1 cellular context compared by ENCODE assay signal in genomic region chr17:16428098-16428882, GRCh38.
A peak's percentile ranks its signal among the peaks of the same experiment; 100 is the strongest.
TF ChIP-seq lines count a peak whose summit lies in the region.

No MANE protein-coding gene starts in this region.

TF ChIP-seq in HepG2, 621 proteins besides CTCF, POLR2A, EP300 and RAD21 (continued from another document):
- no peak for TF ChIP-seq HNF1B (CRISPR knock-in tag; IDR thresholded peaks at IDR 0.05)
- peak; percentile 34; the same call in 1 of the 2 replicates for TF ChIP-seq HINFP (CRISPR knock-in tag; IDR thresholded peaks at IDR 0.05; ENCODE audit: low read depth)
- TF ChIP-seq ZNF761 (CRISPR knock-in tag; conservative IDR thresholded peaks at IDR 0.05), result 0 out of 2 replicates have a peak, but pooled peaks have one; percentile 35
- no peak for TF ChIP-seq ZNF460 (CRISPR knock-in tag; IDR thresholded peaks at IDR 0.05; ENCODE audit: borderline replicate concordance)
- TF ChIP-seq KDM5A (IDR thresholded peaks at IDR 0.05; ENCODE audit: borderline replicate concordance, low read length), result no peak
- TF ChIP-seq PHF8 (CRISPR knock-in tag; IDR thresholded peaks at IDR 0.05), result peak; percentile 34; the same call in 1 of the 2 replicates
- TF ChIP-seq RNF2 (conservative IDR thresholded peaks at IDR 0.05; ENCODE audit: low read depth), result peak; percentile 77
- TF ChIP-seq SP1 (IDR thresholded peaks at IDR 0.05), result no peak
- TF ChIP-seq SP1 (CRISPR knock-in tag; IDR thresholded peaks at IDR 0.05), result 0 out of 2 replicates have a peak, but pooled peaks have one; percentile 32
- 0 out of 2 replicates have a peak, but pooled peaks have one; percentile 28 for TF ChIP-seq ZBTB20 (CRISPR knock-in tag; IDR thresholded peaks at IDR 0.05; ENCODE audit: borderline replicate concordance, low read depth)
- TF ChIP-seq MAFG (CRISPR knock-in tag; IDR thresholded peaks at IDR 0.05), result no peak
- peak; percentile 54 to 63 for TF ChIP-seq MAFK (conservative IDR thresholded peaks at IDR 0.05 in 1 of 2, IDR thresholded peaks at IDR 0.05 in 1 of 2; ENCODE audit: low read length in 2 of 2)
- no peak for TF ChIP-seq RFXAP (CRISPR knock-in tag; IDR thresholded peaks at IDR 0.05; ENCODE audit: borderline replicate concordance)
- TF ChIP-seq ADNP (CRISPR knock-in tag; IDR thresholded peaks at IDR 0.05), result no peak
- peak; percentile 40; the same call in 1 of the 2 replicates for TF ChIP-seq TAF1 (CRISPR knock-in tag; IDR thresholded peaks at IDR 0.05)
- peak; percentile 28; the same call in 1 of the 2 replicates for TF ChIP-seq NRL (CRISPR knock-in tag; IDR thresholded peaks at IDR 0.05; ENCODE audit: borderline replicate concordance)
- TF ChIP-seq NFKB2 (CRISPR knock-in tag; IDR thresholded peaks at IDR 0.05; ENCODE audit: borderline replicate concordance), result peak; percentile 60; the same call in 1 of the 2 replicates
- TF ChIP-seq TGIF2 (CRISPR knock-in tag; IDR thresholded peaks at IDR 0.05), result peak; percentile 42; the same call in 1 of the 2 replicates
- TF ChIP-seq ZNF205 (CRISPR knock-in tag; IDR thresholded peaks at IDR 0.05), result peak; percentile 64; the same call in 1 of the 2 replicates
- no peak for TF ChIP-seq CBFB (CRISPR knock-in tag; IDR thresholded peaks at IDR 0.05)
- TF ChIP-seq ZNF556 (CRISPR knock-in tag; IDR thresholded peaks at IDR 0.05; ENCODE audit: borderline replicate concordance), result peak; percentile 31; the same call in 1 of the 2 replicates
- TF ChIP-seq ZNF777 (CRISPR knock-in tag; IDR thresholded peaks at IDR 0.05), result peak; percentile 64; the same call in 1 of the 2 replicates
- TF ChIP-seq TERF1 (CRISPR knock-in tag; IDR thresholded peaks at IDR 0.05), result no peak
- peak; percentile 37; the same call in 1 of the 2 replicates for TF ChIP-seq IKZF5 (CRISPR knock-in tag; IDR thresholded peaks at IDR 0.05)
- TF ChIP-seq LRRFIP1 (CRISPR knock-in tag; conservative IDR thresholded peaks at IDR 0.05), result no peak
- no peak for TF ChIP-seq DNMT1 (CRISPR knock-in tag; IDR thresholded peaks at IDR 0.05)
- TF ChIP-seq, protein P1, sequence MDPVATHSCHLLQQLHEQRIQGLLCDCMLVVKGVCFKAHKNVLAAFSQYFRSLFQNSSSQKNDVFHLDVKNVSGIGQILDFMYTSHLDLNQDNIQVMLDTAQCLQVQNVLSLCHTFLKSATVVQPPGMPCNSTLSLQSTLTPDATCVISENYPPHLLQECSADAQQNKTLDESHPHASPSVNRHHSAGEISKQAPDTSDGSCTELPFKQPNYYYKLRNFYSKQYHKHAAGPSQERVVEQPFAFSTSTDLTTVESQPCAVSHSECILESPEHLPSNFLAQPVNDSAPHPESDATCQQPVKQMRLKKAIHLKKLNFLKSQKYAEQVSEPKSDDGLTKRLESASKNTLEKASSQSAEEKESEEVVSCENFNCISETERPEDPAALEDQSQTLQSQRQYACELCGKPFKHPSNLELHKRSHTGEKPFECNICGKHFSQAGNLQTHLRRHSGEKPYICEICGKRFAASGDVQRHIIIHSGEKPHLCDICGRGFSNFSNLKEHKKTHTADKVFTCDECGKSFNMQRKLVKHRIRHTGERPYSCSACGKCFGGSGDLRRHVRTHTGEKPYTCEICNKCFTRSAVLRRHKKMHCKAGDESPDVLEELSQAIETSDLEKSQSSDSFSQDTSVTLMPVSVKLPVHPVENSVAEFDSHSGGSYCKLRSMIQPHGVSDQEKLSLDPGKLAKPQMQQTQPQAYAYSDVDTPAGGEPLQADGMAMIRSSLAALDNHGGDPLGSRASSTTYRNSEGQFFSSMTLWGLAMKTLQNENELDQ (CRISPR knock-in tag; IDR thresholded peaks at IDR 0.05; ENCODE audit: borderline replicate concordance), result peak; percentile 33; the same call in 1 of the 2 replicates
- peak; percentile 40; the same call in 1 of the 2 replicates for TF ChIP-seq ZNF768 (CRISPR knock-in tag; IDR thresholded peaks at IDR 0.05)
- TF ChIP-seq, protein P2, sequence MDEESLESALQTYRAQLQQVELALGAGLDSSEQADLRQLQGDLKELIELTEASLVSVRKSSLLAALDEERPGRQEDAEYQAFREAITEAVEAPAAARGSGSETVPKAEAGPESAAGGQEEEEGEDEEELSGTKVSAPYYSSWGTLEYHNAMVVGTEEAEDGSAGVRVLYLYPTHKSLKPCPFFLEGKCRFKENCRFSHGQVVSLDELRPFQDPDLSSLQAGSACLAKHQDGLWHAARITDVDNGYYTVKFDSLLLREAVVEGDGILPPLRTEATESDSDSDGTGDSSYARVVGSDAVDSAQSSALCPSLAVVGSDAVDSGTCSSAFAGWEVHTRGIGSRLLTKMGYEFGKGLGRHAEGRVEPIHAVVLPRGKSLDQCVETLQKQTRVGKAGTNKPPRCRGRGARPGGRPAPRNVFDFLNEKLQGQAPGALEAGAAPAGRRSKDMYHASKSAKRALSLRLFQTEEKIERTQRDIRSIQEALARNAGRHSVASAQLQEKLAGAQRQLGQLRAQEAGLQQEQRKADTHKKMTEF (CRISPR knock-in tag; IDR thresholded peaks at IDR 0.05), result peak; percentile 61; the same call in 1 of the 2 replicates
- no peak for TF ChIP-seq ELF3 (CRISPR knock-in tag; IDR thresholded peaks at IDR 0.05)
- peak; percentile 91 for TF ChIP-seq ZBTB38 (CRISPR knock-in tag; IDR thresholded peaks at IDR 0.05)
- TF ChIP-seq, protein P3, sequence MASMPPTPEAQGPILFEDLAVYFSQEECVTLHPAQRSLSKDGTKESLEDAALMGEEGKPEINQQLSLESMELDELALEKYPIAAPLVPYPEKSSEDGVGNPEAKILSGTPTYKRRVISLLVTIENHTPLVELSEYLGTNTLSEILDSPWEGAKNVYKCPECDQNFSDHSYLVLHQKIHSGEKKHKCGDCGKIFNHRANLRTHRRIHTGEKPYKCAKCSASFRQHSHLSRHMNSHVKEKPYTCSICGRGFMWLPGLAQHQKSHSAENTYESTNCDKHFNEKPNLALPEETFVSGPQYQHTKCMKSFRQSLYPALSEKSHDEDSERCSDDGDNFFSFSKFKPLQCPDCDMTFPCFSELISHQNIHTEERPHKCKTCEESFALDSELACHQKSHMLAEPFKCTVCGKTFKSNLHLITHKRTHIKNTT (CRISPR knock-in tag; IDR thresholded peaks at IDR 0.05), result no peak
